In genomic region chr5:167908596-167908995, GRCh38 we compare ENCODE assay signal across 20 cellular contexts.
DNase-seq lines count a peak whose midpoint lies in the region; ATAC-seq lines count a peak whose summit lies in the region.
"Had no signal": no experiment of that assay in that cellular context is flagged by ENCODE, and none has a peak within 500 bp of the region (broad histone marks: within the 10 kb centered on the region; RNA-seq: fewer than 3 reads in every experiment).

No MANE protein-coding gene starts in this region.

- no peaks in the 10 kb centered on the region for H3K36me3 ChIP-seq in SJCRH30
- H3K36me3 ChIP-seq in naive thymus-derived CD4-positive, alpha-beta T cell (ENCODE audit: control insufficient read depth in 2 of 3, insufficient read depth in 3 of 3, low read length in 3 of 3), result no peaks in the 10 kb centered on the region
- H3K36me3 ChIP-seq: BE2C had no signal

- H3K27ac ChIP-seq in SJCRH30, result no peak overlapping the region
- no peak overlapping the region for H3K27ac ChIP-seq in naive thymus-derived CD4-positive, alpha-beta T cell (ENCODE audit: low read depth, low read length)
- H3K27ac ChIP-seq: A549 had no signal

- CTCF ChIA-PET in naive thymus-derived CD4-positive, alpha-beta T cell (lab: Charles Lee), result no interaction called here

- H3K4me1 Mint-ChIP-seq in naive thymus-derived CD4-positive, alpha-beta T cell, result no peaks in the 10 kb centered on the region
- H3K4me1 Mint-ChIP-seq: CD4-positive, CD25-positive, alpha-beta regulatory T cell had no signal

- POLR2A ChIA-PET in naive thymus-derived CD4-positive, alpha-beta T cell (lab: Charles Lee), result no interaction called here

- intact Hi-C loops in cardiac septum (cut with DNase I), result no loop called here
- intact Hi-C loops in naive thymus-derived CD4-positive, alpha-beta T cell (cut with micrococcal nuclease), result no loop called here

- H3K27ac Mint-ChIP-seq in naive thymus-derived CD4-positive, alpha-beta T cell, result no peak overlapping the region
- H3K27ac Mint-ChIP-seq: CD4-positive, CD25-positive, alpha-beta regulatory T cell; H9; HFFc6 had no signal

- H3K9me3 Mint-ChIP-seq in naive thymus-derived CD4-positive, alpha-beta T cell, result peaks cover 0 to 3% (median 0%) of the 10 kb centered on the region in 11 donors
- H3K9me3 Mint-ChIP-seq: H9, HFFc6 had no signal

- DNase-seq in EH (ENCODE audit: low read depth) (peak; percentile 33), M059J (ENCODE audit: low read depth) (peak; percentile 74), SJCRH30 (peak; percentile 9 to 52), glomerular visceral epithelial cell (ENCODE audit: extremely low spot score) (peak; percentile 51), cardiac septum (ENCODE audit: low spot score) (no peak), NCI-H526 (lab: John Stamatoyannopoulos, UW) (no peak), NCI-H2227 treated with DMSO at 0.1 percent for 48 hours (lab: John Stamatoyannopoulos, UW) (no peak)
- no peak for DNase-seq in naive thymus-derived CD4-positive, alpha-beta T cell
- DNase-seq: BE2C; CD4-positive, CD25-positive, alpha-beta regulatory T cell; H9; HFFc6; NCI-H1694 treated with DMSO at 0.1 percent for 48 hours; NCI-H774; OCI-M1; SHP77 had no signal

- no peak for ATAC-seq in naive thymus-derived CD4-positive, alpha-beta T cell
- ATAC-seq: A549, HepG2, K562, SK-N-SH treated with all-trans-retinoic acid at 6 μM for 48 hours had no signal

- no peaks in the 10 kb centered on the region for H3K27me3 ChIP-seq in SJCRH30
- H3K27me3 ChIP-seq in naive thymus-derived CD4-positive, alpha-beta T cell (ENCODE audit: control insufficient read depth in 2 of 2, insufficient read depth in 2 of 2, low read length in 2 of 2), result no peaks in the 10 kb centered on the region
- H3K27me3 ChIP-seq: BE2C had no signal

- no peaks in the 10 kb centered on the region; the same call in 1 of the 2 replicates for H3K4me1 ChIP-seq in SJCRH30
- H3K4me1 ChIP-seq in naive thymus-derived CD4-positive, alpha-beta T cell (ENCODE audit: control insufficient read depth in 2 of 2, insufficient read depth in 2 of 2, low read length in 2 of 2), result no peaks in the 10 kb centered on the region
- H3K4me1 ChIP-seq: A549, BE2C had no signal

- no peak overlapping the region for H3K4me3 Mint-ChIP-seq in naive thymus-derived CD4-positive, alpha-beta T cell
- H3K4me3 Mint-ChIP-seq: CD4-positive, CD25-positive, alpha-beta regulatory T cell; H9; HFFc6 had no signal

- no peak overlapping the region for H3K4me3 ChIP-seq in SJCRH30
- no peak overlapping the region for H3K4me3 ChIP-seq in naive thymus-derived CD4-positive, alpha-beta T cell (ENCODE audit: low read length)
- H3K4me3 ChIP-seq: A549, K562 had no signal

- H3K9me3 ChIP-seq in SJCRH30 (replicated peaks), result no peaks in the 10 kb centered on the region
- H3K9me3 ChIP-seq in naive thymus-derived CD4-positive, alpha-beta T cell (ENCODE audit: control insufficient read depth in 2 of 3, low read length in 3 of 3), result no peaks in the 10 kb centered on the region
- H3K9me3 ChIP-seq: A549, BE2C had no signal

- peaks cover 0 to 31% (median 3%) of the 10 kb centered on the region in 5 donors for H3K27me3 Mint-ChIP-seq in naive thymus-derived CD4-positive, alpha-beta T cell
- H3K27me3 Mint-ChIP-seq: CD4-positive, CD25-positive, alpha-beta regulatory T cell had no signal

- H3K36me3 Mint-ChIP-seq in naive thymus-derived CD4-positive, alpha-beta T cell, result no peaks in the 10 kb centered on the region
- H3K36me3 Mint-ChIP-seq: CD4-positive, CD25-positive, alpha-beta regulatory T cell had no signal

Comparison
In these comparisons a context has a peak if more than half of its experiments do, and no peak if none do; other contexts are left out.
1. DNase-seq: peak in EH (single experiment), M059J (single experiment), SJCRH30 (2 of 2) and glomerular visceral epithelial cell (single experiment); none in cardiac septum (single experiment), NCI-H526 (0 of 2), naive thymus-derived CD4-positive, alpha-beta T cell (0 of 9) and NCI-H2227 treated with DMSO at 0.1 percent for 48 hours (single experiment).